ENCODE assay signal across 14 cellular contexts in genomic region chr6:24052632-24053031, GRCh38.
DNase-seq lines count a peak whose midpoint lies in the region; ATAC-seq, FAIRE-seq and TF ChIP-seq lines count a peak whose summit lies in the region.
"Had no signal": no experiment of that assay in that cellular context is flagged by ENCODE, and none has a peak within 500 bp of the region (broad histone marks: within the 10 kb centered on the region; RNA-seq: fewer than 3 reads in every experiment).

No MANE protein-coding gene starts in this region.

- TF ChIP-seq CTCF in bronchial epithelial cell (IDR thresholded peaks at IDR 0.05; ENCODE audit: insufficient read depth, low read length, severe bottlenecking) (no peak), neural crest cell (conservative IDR thresholded peaks at IDR 0.05) (no peak)

- H3K9me3 Mint-ChIP-seq in stimulated activated naive CD8-positive, alpha-beta T cell treated with anti-CD3 and anti-CD28 coated beads, Interleukin-15, amount 100 ng/mL, for 72 hours = no peaks in the 10 kb centered on the region
- H3K9me3 Mint-ChIP-seq in neural crest cell = no peaks in the 10 kb centered on the region

- no peak overlapping the region for H3K4me3 ChIP-seq in bronchial epithelial cell (ENCODE audit: low read depth, low read length)
- H3K4me3 ChIP-seq: K562 had no signal

- no peak overlapping the region for H3K4me3 Mint-ChIP-seq in stimulated activated naive CD8-positive, alpha-beta T cell treated with anti-CD3 and anti-CD28 coated beads, Interleukin-15, amount 100 ng/mL, for 72 hours
- H3K4me3 Mint-ChIP-seq in neural crest cell = no peak overlapping the region

- H3K27me3 Mint-ChIP-seq in stimulated activated naive CD8-positive, alpha-beta T cell treated with anti-CD3 and anti-CD28 coated beads, Interleukin-15, amount 100 ng/mL, for 72 hours = peaks cover 8% of the 10 kb centered on the region
- H3K27me3 Mint-ChIP-seq in neural crest cell (ENCODE audit: low read depth) = no peaks in the 10 kb centered on the region

- H3K27ac Mint-ChIP-seq in stimulated activated naive CD8-positive, alpha-beta T cell treated with anti-CD3 and anti-CD28 coated beads, Interleukin-15, amount 100 ng/mL, for 72 hours = no peak overlapping the region
- H3K27ac Mint-ChIP-seq in neural crest cell (ENCODE audit: unreplicated experiment) = peak overlapping the region; percentile 93

- no peaks in the 10 kb centered on the region for H3K27me3 ChIP-seq in bronchial epithelial cell (ENCODE audit: control insufficient read depth, insufficient read depth, low read length)

- H3K36me3 Mint-ChIP-seq in neural crest cell (ENCODE audit: low read depth) = no peaks in the 10 kb centered on the region

- FAIRE-seq in bronchial epithelial cell (lab: Jason Lieb, UNC) = peak; percentile 81
- FAIRE-seq: GM12892, H1, K562 had no signal

- no peak for DNase-seq in stimulated activated naive CD8-positive, alpha-beta T cell treated with anti-CD3 and anti-CD28 coated beads, Interleukin-15, amount 100 ng/mL, for 72 hours
- DNase-seq in stimulated activated naive CD8-positive, alpha-beta T cell treated with anti-CD3 and anti-CD28 coated beads, Interleukin-15, Interleukin-2, amounts not matched to agents 100 U/mL and 50 U/mL, for 24 hours = no peak
- no peak for DNase-seq in bronchial epithelial cell (ENCODE audit: low read depth)
- no peak for DNase-seq in neural crest cell (ENCODE audit: low read depth, low spot score)
- no peak for DNase-seq in NCI-H1092 treated with DMSO at 0.1 percent for 48 hours (lab: John Stamatoyannopoulos, UW)
- no peak for DNase-seq in kidney glomerular epithelial cell (lab: John Stamatoyannopoulos, UW)
- DNase-seq: MV-4-11, NCI-H1417 treated with DMSO at 0.1 percent for 48 hours, NCI-H2029, NCI-H510A had no signal

- ATAC-seq in stimulated activated naive CD8-positive, alpha-beta T cell treated with anti-CD3 and anti-CD28 coated beads, Interleukin-15, amount 100 ng/mL, for 72 hours = peak; percentile 20
- no peak for ATAC-seq in stimulated activated naive CD8-positive, alpha-beta T cell treated with anti-CD3 and anti-CD28 coated beads, Interleukin-15, Interleukin-2, amounts not matched to agents 100 U/mL and 50 U/mL, for 24 hours
- no peak for ATAC-seq in GM18517 (IDR thresholded peaks at IDR 0.05; ENCODE audit: unreplicated experiment)
- ATAC-seq: K562 had no signal

- no peaks in the 10 kb centered on the region for H3K4me1 Mint-ChIP-seq in stimulated activated naive CD8-positive, alpha-beta T cell treated with anti-CD3 and anti-CD28 coated beads, Interleukin-15, amount 100 ng/mL, for 72 hours
- H3K4me1 Mint-ChIP-seq in neural crest cell = peaks cover 13% of the 10 kb centered on the region

- H3K36me3 ChIP-seq in bronchial epithelial cell (ENCODE audit: control insufficient read depth, insufficient read depth, low read length) = no peaks in the 10 kb centered on the region
